27 cellular contexts compared by ENCODE assay signal in genomic region chr5:56354836-56355235, GRCh38.
"Had no signal": no experiment of that assay in that cellular context is flagged by ENCODE, and none has a peak within 500 bp of the region (broad histone marks: within the 10 kb centered on the region; RNA-seq: fewer than 3 reads in every experiment).

No MANE protein-coding gene starts in this region.

- H3K4me1 Mint-ChIP-seq: activated CD4-positive, alpha-beta T cell treated with anti-CD3 and anti-CD28 coated beads, Interleukin-2, amount 10 ng/mL, durations not matched to agents 7 days and 5 days; activated CD8-positive, alpha-beta memory T cell treated with anti-CD3 and anti-CD28 coated beads, Interleukin-2, amount 10 ng/mL, durations not matched to agents 7 days and 5 days had no signal

- H3K9me3 Mint-ChIP-seq: activated CD4-positive, alpha-beta memory T cell treated with anti-CD3 and anti-CD28 coated beads for 36 hours had no signal

- H3K27me3 Mint-ChIP-seq: activated CD4-positive, alpha-beta memory T cell treated with anti-CD3 and anti-CD28 coated beads for 36 hours; activated CD4-positive, alpha-beta T cell treated with anti-CD3 and anti-CD28 coated beads, Interleukin-2, amount 10 ng/mL, durations not matched to agents 7 days and 5 days had no signal

- ATAC-seq: activated CD8-positive, alpha-beta memory T cell treated with anti-CD3 and anti-CD28 coated beads, Interleukin-2, amount 10 ng/mL, durations not matched to agents 7 days and 5 days; Panc1 had no signal

- H3K4me3 ChIP-seq: MG63, SJCRH30, SK-N-MC had no signal

- H3K4me3 Mint-ChIP-seq: activated CD4-positive, alpha-beta memory T cell treated with anti-CD3 and anti-CD28 coated beads for 36 hours; activated CD4-positive, alpha-beta T cell treated with anti-CD3 and anti-CD28 coated beads, Interleukin-2, amount 10 ng/mL, durations not matched to agents 7 days and 5 days; activated CD8-positive, alpha-beta memory T cell treated with anti-CD3 and anti-CD28 coated beads, Interleukin-2, amount 10 ng/mL, durations not matched to agents 7 days and 5 days; brain had no signal

- H3K27me3 ChIP-seq: MG63, SJCRH30 had no signal

- H3K9me3 ChIP-seq: MG63, SJCRH30 had no signal

- H3K27ac Mint-ChIP-seq: activated CD4-positive, alpha-beta memory T cell treated with anti-CD3 and anti-CD28 coated beads for 36 hours; activated CD4-positive, alpha-beta T cell treated with anti-CD3 and anti-CD28 coated beads, Interleukin-2, amount 10 ng/mL, durations not matched to agents 7 days and 5 days; activated CD8-positive, alpha-beta memory T cell treated with anti-CD3 and anti-CD28 coated beads, Interleukin-2, amount 10 ng/mL, durations not matched to agents 7 days and 5 days had no signal

- H3K36me3 ChIP-seq: MG63, SJCRH30 had no signal

- H3K27ac ChIP-seq: SJCRH30, SK-N-MC had no signal

- DNase-seq: activated CD4-positive, alpha-beta memory T cell treated with anti-CD3 and anti-CD28 coated beads for 36 hours; activated CD4-positive, alpha-beta T cell treated with anti-CD3 and anti-CD28 coated beads, Interleukin-2, amount 10 ng/mL, durations not matched to agents 7 days and 5 days; activated CD8-positive, alpha-beta memory T cell treated with anti-CD3 and anti-CD28 coated beads, Interleukin-2, amount 10 ng/mL, durations not matched to agents 7 days and 5 days; activated CD8-positive, alpha-beta memory T cell treated with anti-CD3 and anti-CD28 coated beads, Interleukin-2, amount 50 U/mL, for 48 hours; activated effector memory CD4-positive, alpha-beta T cell treated with anti-CD3 and anti-CD28 coated beads, Interleukin-2, amount 50 U/mL, for 16 hours; activated naive CD4-positive, alpha-beta T cell; activated naive CD4-positive, alpha-beta T cell treated with anti-CD3 and anti-CD28 coated beads, Interleukin-2, amount 50 U/mL, for 16 hours; activated T-cell treated with anti-CD3 and anti-CD28 coated beads, Interleukin-2, amount 50 U/mL, for 48 hours; anterior cingulate cortex; central memory CD4-positive, alpha-beta T cell; Kasumi-1; MG63; NCI-H1048; NCI-H1105 treated with DMSO at 0.1 percent for 48 hours; NCI-H1436; NCI-H1694; NCI-H1930; NCI-H2081 treated with DMSO at 0.1 percent for 48 hours; NCI-H226; NCI-H446 treated with DMSO at 0.1 percent for 48 hours; NCI-H524 treated with DMSO at 0.1 percent for 48 hours; SHP77; SJCRH30; T1000 had no signal

- H3K36me3 Mint-ChIP-seq: activated CD4-positive, alpha-beta memory T cell treated with anti-CD3 and anti-CD28 coated beads for 36 hours; activated CD8-positive, alpha-beta memory T cell treated with anti-CD3 and anti-CD28 coated beads, Interleukin-2, amount 10 ng/mL, durations not matched to agents 7 days and 5 days; brain had no signal
